In genomic region chr2:227877359-227878309, GRCh38 we compare ENCODE assay signal across 19 cellular contexts. TPM values are rescaled to one million over a fixed set of nuclear protein-coding genes. Genes with fewer than 3 reads are reported as not detected.
DNase-seq lines count a peak whose midpoint lies in the region; ATAC-seq and TF ChIP-seq lines count a peak whose summit lies in the region.
"Had no signal": no experiment of that assay in that cellular context is flagged by ENCODE, and none has a peak within 500 bp of the region (broad histone marks: within the 10 kb centered on the region; RNA-seq: fewer than 3 reads in every experiment).

No MANE protein-coding gene starts in this region.

- H3K9ac ChIP-seq in PC-3 (ENCODE audit: low read length): no peak overlapping the region

- no peaks in the 10 kb centered on the region for H3F3A ChIP-seq in PC-3 (ENCODE audit: low read length, unreplicated experiment)

- H3K9me2 ChIP-seq in PC-3 (replicated peaks; ENCODE audit: low read length): no peaks in the 10 kb centered on the region

- POLR2A ChIA-PET in PC-3 (lab: Charles Lee; ENCODE audit: unreplicated experiment): no interaction called here

- DNase-seq in PC-3 (peak; percentile 29), coronary artery (ENCODE audit: low spot score) (no peak), right atrium auricular region (ENCODE audit: low spot score) (peak; percentile 59), thoracic aorta (ENCODE audit: low spot score) (no peak), SJCRH30 (no peak), NCI-H69 (lab: John Stamatoyannopoulos, UW) (no peak)
- DNase-seq: endodermal cell; GF-D8; left lung; NCI-H1436 treated with DMSO at 0.1 percent for 48 hours; NCI-H82; occipital lobe; Peyer's patch; spleen; stimulated activated CD8-positive, alpha-beta memory T cell treated with anti-CD3 and anti-CD28 coated beads, Interleukin-4, amount 100 ng/mL, for 48 hours; T1000 had no signal

- TF ChIP-seq CTCF in PC-3 (conservative IDR thresholded peaks at IDR 0.05; ENCODE audit: low read depth, low read length) (no peak), coronary artery (IDR thresholded peaks at IDR 0.05) (no peak), right atrium auricular region (IDR thresholded peaks at IDR 0.05) (no peak), thoracic aorta (IDR thresholded peaks at IDR 0.05) (no peak)

- H3K79me2 ChIP-seq in PC-3 (ENCODE audit: low read length): no peaks in the 10 kb centered on the region

- no peaks in the 10 kb centered on the region for H3K27me3 ChIP-seq in PC-3 (ENCODE audit: low read length)
- H3K27me3 ChIP-seq in right atrium auricular region: no peaks in the 10 kb centered on the region
- H3K27me3 ChIP-seq in thoracic aorta (replicated peaks; ENCODE audit: insufficient read depth): no peaks in the 10 kb centered on the region
- peaks cover 3% of the 10 kb centered on the region for H3K27me3 ChIP-seq in SJCRH30
- H3K27me3 ChIP-seq: Peyer's patch had no signal

- CTCF ChIA-PET in PC-3 (lab: Charles Lee): interaction anchor here (0.8 kb wide), 1 partner anchor 220 kb away, joined by 3 read pairs; no protein-coding TSS in a partner anchor

- BruUV-seq in PC-3 (replicated peaks; lab: Mats Ljungman, UMichigan): no TSS peak

- H3K9me3 ChIP-seq in PC-3 (ENCODE audit: low read length): no peaks in the 10 kb centered on the region
- no peaks in the 10 kb centered on the region for H3K9me3 ChIP-seq in right atrium auricular region
- no peaks in the 10 kb centered on the region for H3K9me3 ChIP-seq in thoracic aorta
- H3K9me3 ChIP-seq in SJCRH30 (replicated peaks): no peaks in the 10 kb centered on the region; the same call in 1 of the 2 replicates
- H3K9me3 ChIP-seq: left lung, Peyer's patch, spleen had no signal

- H3K27ac ChIP-seq in PC-3 (ENCODE audit: low read length) (peak overlapping the region; percentile 75), coronary artery (peak overlapping the region; percentile 25 to 88), right atrium auricular region (peak overlapping the region; percentile 67 to 77), thoracic aorta (peak overlapping the region; percentile 73 to 80), SJCRH30 (no peak overlapping the region)
- H3K27ac ChIP-seq: left lung, Peyer's patch, spleen had no signal

- intact Hi-C loops in PC-3 (cut with micrococcal nuclease): loop anchor here (2.0 to 10.0 kb wide), 4 partner anchors 15 to 473 kb away; partner anchors contain the start of gene AGFG1

- H3K4me2 ChIP-seq in PC-3 (ENCODE audit: low read length): peak overlapping the region; percentile 56

- H4K20me1 ChIP-seq in PC-3 (ENCODE audit: low read length): no peaks in the 10 kb centered on the region

- H2AFZ ChIP-seq in PC-3 (ENCODE audit: low read length): peak overlapping the region; percentile 54

- no peak overlapping the region for H3K4me3 ChIP-seq in PC-3 (ENCODE audit: low read length)
- H3K4me3 ChIP-seq in coronary artery: no peak overlapping the region
- no peak overlapping the region for H3K4me3 ChIP-seq in right atrium auricular region
- peak overlapping the region; percentile 22 for H3K4me3 ChIP-seq in thoracic aorta
- no peak overlapping the region for H3K4me3 ChIP-seq in SJCRH30
- H3K4me3 ChIP-seq: left lung, Peyer's patch, spleen had no signal

- ATAC-seq in PC-3 (peak; percentile 55), thoracic aorta (ENCODE audit: insufficient number of reproducible peaks, low FRiP score, low read depth) (no peak), GM21825 (IDR thresholded peaks at IDR 0.05; ENCODE audit: unreplicated experiment) (no peak)
- ATAC-seq: activated CD4-positive, CD25-positive, alpha-beta regulatory T cell treated with anti-CD3 and anti-CD28 coated beads, Interleukin-2, amount 50 U/mL, for 24 hours had no signal

- H3K36me3 ChIP-seq in PC-3 (ENCODE audit: low read depth, low read length) (no peaks in the 10 kb centered on the region), right atrium auricular region (no peaks in the 10 kb centered on the region), thoracic aorta (no peaks in the 10 kb centered on the region), SJCRH30 (no peaks in the 10 kb centered on the region)
- H3K36me3 ChIP-seq: left lung, Peyer's patch, spleen had no signal

- peaks cover 53% of the 10 kb centered on the region for H3K4me1 ChIP-seq in PC-3 (ENCODE audit: insufficient read depth, low read length)
- no peaks in the 10 kb centered on the region for H3K4me1 ChIP-seq in right atrium auricular region
- H3K4me1 ChIP-seq in thoracic aorta (ENCODE audit: control insufficient read depth in 1 of 2, low read depth in 2 of 2): peaks cover 22 to 52% of the 10 kb centered on the region in 2 donors
- no peaks in the 10 kb centered on the region for H3K4me1 ChIP-seq in SJCRH30
- H3K4me1 ChIP-seq: Peyer's patch had no signal

RNA-seq across cellular contexts. Expression of gene DAW1, which starts 6.2 kb away (rescaled TPM):
- total RNA-seq in PC-3 (2014; rRNA removed) (1.0 and 1.5 TPM in 2 replicates), right atrium auricular region (under 1 TPM in 1 of 2 donors, not detected in 1; 0.43 TPM), thoracic aorta (1 to 10 TPM; 1.1 to 1.2 TPM)
- total RNA-seq in SJCRH30 (2014; rRNA removed; shearing (Covaris generic)): 0.08 TPM in 1 of 2 replicates, not detected in the other
- total RNA-seq: activated T-helper 2 cell treated with anti-CD3 and anti-CD28 coated beads, Interferon-gamma antibody, Interleukin-2, Interleukin-4, amounts not matched to agents 10 μg/mL and 5 μg/mL and 100 μg/mL, durations not matched to agents 14 hours and 24 hours and 36 hours; Peyer's patch had no signal

Comparison
In these comparisons a context has a peak if more than half of its experiments do, and no peak if none do; other contexts are left out.
1. DNase-seq: peak in PC-3 (single experiment) and right atrium auricular region (single experiment); none in coronary artery (single experiment), thoracic aorta (single experiment), SJCRH30 (0 of 2) and NCI-H69 (single experiment).